9 cellular contexts compared by ENCODE assay signal in the genomic region with DNA sequence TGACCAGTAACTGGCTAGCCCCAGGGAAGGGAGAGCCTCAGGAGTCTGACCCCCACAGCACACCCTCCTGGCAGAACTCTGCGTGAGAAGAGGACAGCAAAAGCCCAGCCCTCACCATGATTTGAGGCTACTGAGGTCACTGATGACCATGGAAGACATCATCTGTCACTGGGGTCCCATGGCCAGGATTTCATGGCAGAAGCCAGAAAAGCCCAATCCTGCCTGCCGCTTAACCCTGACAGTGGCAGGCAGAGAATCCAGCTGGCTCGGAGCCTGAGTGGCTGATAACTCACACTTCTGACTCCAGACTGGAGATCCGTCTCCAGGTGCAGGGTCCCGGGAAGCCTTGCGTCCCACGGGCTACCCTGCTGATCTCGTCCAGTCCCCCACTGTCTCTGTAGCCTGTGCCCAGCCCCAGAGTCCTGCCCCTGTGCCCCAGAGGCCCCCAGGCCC.
DNase-seq lines count a peak whose midpoint lies in the region; ATAC-seq lines count a peak whose summit lies in the region.
"Had no signal": no experiment of that assay in that cellular context is flagged by ENCODE, and none has a peak within 500 bp of the region (broad histone marks: within the 10 kb centered on the region; RNA-seq: fewer than 3 reads in every experiment).

No MANE protein-coding gene starts in this region.

- no peak overlapping the region for H3K27ac ChIP-seq in HUES48 (ENCODE audit: low read depth, low read length)
- H3K27ac ChIP-seq in caudate nucleus (ENCODE audit: low read depth, low read length) = peak overlapping the region; percentile 79

- H3K27me3 ChIP-seq in HUES48 (ENCODE audit: control insufficient read depth, insufficient read depth, low read length) = peaks cover 52% of the 10 kb centered on the region

- H3K4me3 ChIP-seq in HUES48 (ENCODE audit: low read depth, low read length) = peak overlapping the region; percentile 63; the same call in 1 of the 2 replicates

- ATAC-seq in GM19452 (IDR thresholded peaks at IDR 0.05; ENCODE audit: unreplicated experiment) = no peak

- DNase-seq in 8988T = peak; percentile 59
- DNase-seq in caudate nucleus (lab: John Stamatoyannopoulos, UW) = peak in 3 of 61 donors; percentile 49 to 58 (median 57)
- peak; percentile 31 for DNase-seq in medulla oblongata (ENCODE audit: extremely low spot score)
- DNase-seq in KBM-7 = no peak
- no peak for DNase-seq in inferior parietal cortex (ENCODE audit: extremely low spot score)
- no peak for DNase-seq in activated CD4-positive, alpha-beta T cell treated with anti-CD3 and anti-CD28 coated beads, Interleukin-2, amount 50 U/mL, for 4 hours
- DNase-seq: activated CD8-positive, alpha-beta T cell treated with anti-CD3 and anti-CD28 coated beads, Interleukin-2, amount 10 ng/mL, durations not matched to agents 7 days and 5 days had no signal

- no peaks in the 10 kb centered on the region for H3K36me3 ChIP-seq in HUES48 (ENCODE audit: control insufficient read depth, insufficient read depth, low read length)

- H3K9me3 ChIP-seq in HUES48 (ENCODE audit: control insufficient read depth, insufficient read depth, low read length) = no peaks in the 10 kb centered on the region

- H3K4me1 ChIP-seq in HUES48 (ENCODE audit: control insufficient read depth, insufficient read depth, low read length) = peaks cover 25% of the 10 kb centered on the region

- in situ Hi-C loops in KBM-7 (cut with MboI; ENCODE audit: low pct_unique_long_range_greater_than_20kb, low sequenced_read_pairs) = no loop called here

- H3K9ac ChIP-seq in HUES48 (ENCODE audit: low read depth, low read length) = no peak overlapping the region

Comparison
In these comparisons a context has a peak if more than half of its experiments do, and no peak if none do; other contexts are left out.
1. DNase-seq: peak in 8988T (single experiment) and medulla oblongata (single experiment); none in KBM-7 (single experiment), inferior parietal cortex (single experiment) and activated CD4-positive, alpha-beta T cell treated with anti-CD3 and anti-CD28 coated beads, Interleukin-2, amount 50 U/mL, for 4 hours (0 of 2).